ENCODE assay signal across 8 cellular contexts in genomic region chr6:37696220-37696840, GRCh38. TPM values are rescaled to one million over a fixed set of nuclear protein-coding genes. Genes with fewer than 3 reads are reported as not detected.
DNase-seq lines count a peak whose midpoint lies in the region; ATAC-seq, FAIRE-seq and TF ChIP-seq lines count a peak whose summit lies in the region.

No MANE protein-coding gene starts in this region.

- no peak for FAIRE-seq in HTR-8/SVneo (lab: Jason Lieb, UNC)

- TF ChIP-seq RAD21 in HCT116 (IDR thresholded peaks at IDR 0.05; ENCODE audit: low read depth) = no peak

- POLR2A ChIA-PET in AG04449 (lab: Yijun Ruan, JAX) (no interaction called here), HCT116 (lab: Charles Lee) (no interaction called here)

- TF ChIP-seq CTCF in AG04449 (IDR thresholded peaks at IDR 0.05; ENCODE audit: insufficient read depth, low read length, missing control alignments) = no peak
- TF ChIP-seq CTCF in HCT116 (IDR thresholded peaks at IDR 0.05 in 2 of 3, conservative IDR thresholded peaks at IDR 0.05 in 1 of 3; ENCODE audit: borderline replicate concordance in 1 of 3, insufficient read depth in 1 of 3, low read depth in 2 of 3, low read length in 2 of 3) = no peak
- no peak for TF ChIP-seq CTCF in epithelial cell of esophagus (IDR thresholded peaks at IDR 0.05; ENCODE audit: insufficient read depth, low read depth, low read length, missing control alignments)

- ATAC-seq in HCT116 = no peak
- ATAC-seq in natural killer cell treated with Interleukin-12 subunit alpha and Interleukin-12 subunit beta and Interleukin-15 and Interleukin-18, amount 100 ng/mL, for 72 hours = peak in 1 of 2 donors; percentile 1
- ATAC-seq in GM18907 (IDR thresholded peaks at IDR 0.05; ENCODE audit: unreplicated experiment) = no peak

- H3K4me3 Mint-ChIP-seq in natural killer cell treated with Interleukin-12 subunit alpha and Interleukin-12 subunit beta and Interleukin-15 and Interleukin-18, amount 100 ng/mL, for 72 hours = peak overlapping the region; percentile 68

- RAD21 ChIA-PET in HCT116 (lab: Charles Lee; ENCODE audit: low non-redundant PET in 1 of 2, low total read pairs in 2 of 2, uncharacterized antibody in 2 of 2, unreplicated experiment in 2 of 2) = no interaction called here

- BruUV-seq in HCT116 (replicated peaks; lab: Mats Ljungman, UMichigan) = no TSS peak

- H3K4me3 ChIP-seq in AG04449 (ENCODE audit: low read depth, low read length) (peak overlapping the region; percentile 67), HCT116 (replicated peaks in 1 of 2; ENCODE audit: low read depth in 1 of 2, low read length in 2 of 2) (peak overlapping the region; percentile 62 to 78), epithelial cell of esophagus (ENCODE audit: low read length) (peak overlapping the region; percentile 4)

- DNase-seq in AG04449 (ENCODE audit: low read depth, low spot score) (no peak), HCT116 (ENCODE audit: low read depth, low spot score) (no peak), epithelial cell of esophagus (ENCODE audit: low read depth) (peak; percentile 49), HTR-8/SVneo (ENCODE audit: insufficient read length, low spot score) (no peak), inferior parietal cortex (ENCODE audit: extremely low spot score) (no peak)
- DNase-seq in activated CD4-positive, alpha-beta T cell treated with anti-CD3 and anti-CD28 coated beads, Interleukin-2, amount 50 U/mL, for 48 hours = peak; percentile 44 to 47
- peak; percentile 60 for DNase-seq in natural killer cell treated with Interleukin-12 subunit alpha and Interleukin-12 subunit beta and Interleukin-15 and Interleukin-18, amount 100 ng/mL, for 72 hours (ENCODE audit: low spot score)

- H3K27me3 ChIP-seq in HCT116 (ENCODE audit: insufficient read depth, low read length) = no peaks in the 10 kb centered on the region

- intact Hi-C loops in HCT116 (cut with micrococcal nuclease) = loop anchor here (5.0 to 10.0 kb wide), 2 partner anchors 316 to 372 kb away; no protein-coding TSS in a partner anchor

- peak overlapping the region; percentile 99 for H3K4me2 ChIP-seq in HCT116 (ENCODE audit: low read length)

- H3K27ac ChIP-seq in HCT116 (ENCODE audit: low read depth, low read length) = no peak overlapping the region

- no peaks in the 10 kb centered on the region for H3K9me2 ChIP-seq in HCT116 (ENCODE audit: insufficient read depth)

- no peaks in the 10 kb centered on the region for H3K79me2 ChIP-seq in HCT116 (ENCODE audit: insufficient read depth, low read length)

- no peaks in the 10 kb centered on the region for H3K36me3 ChIP-seq in HCT116 (ENCODE audit: control insufficient read depth in 1 of 2, insufficient read depth in 2 of 2, low read length in 2 of 2)

- H3K9me3 Mint-ChIP-seq in natural killer cell treated with Interleukin-12 subunit alpha and Interleukin-12 subunit beta and Interleukin-15 and Interleukin-18, amount 100 ng/mL, for 72 hours = no peaks in the 10 kb centered on the region

- no peak overlapping the region for H2AFZ ChIP-seq in HCT116 (ENCODE audit: low read depth, low read length, poor library complexity, severe bottlenecking)

- CTCF ChIA-PET in AG04449 (lab: Yijun Ruan, JAX) = no interaction called here
- CTCF ChIA-PET in HCT116 (lab: Charles Lee) = no interaction called here

- H3K4me1 ChIP-seq in HCT116 (ENCODE audit: control insufficient read depth in 1 of 2, insufficient read depth in 2 of 2, low read length in 2 of 2) = peaks cover 13 to 32% of the 10 kb centered on the region in 2 experiments

- no peaks in the 10 kb centered on the region for H3K9me3 ChIP-seq in HCT116 (ENCODE audit: control insufficient read depth in 1 of 2, insufficient read depth in 1 of 2, low read depth in 1 of 2, low read length in 2 of 2)

- H4K20me1 ChIP-seq in HCT116 (ENCODE audit: insufficient read depth) = no peaks in the 10 kb centered on the region

- H3K9ac ChIP-seq in HCT116 (ENCODE audit: low read length) = no peak overlapping the region

- H3K27me3 Mint-ChIP-seq in natural killer cell treated with Interleukin-12 subunit alpha and Interleukin-12 subunit beta and Interleukin-15 and Interleukin-18, amount 100 ng/mL, for 72 hours = peaks cover 29 to 38% of the 10 kb centered on the region in 2 donors

- peaks cover 26 to 35% of the 10 kb centered on the region in 2 donors for H3K4me1 Mint-ChIP-seq in natural killer cell treated with Interleukin-12 subunit alpha and Interleukin-12 subunit beta and Interleukin-15 and Interleukin-18, amount 100 ng/mL, for 72 hours (ENCODE audit: low read depth in 2 of 2)

- no peaks in the 10 kb centered on the region for H3K36me3 Mint-ChIP-seq in natural killer cell treated with Interleukin-12 subunit alpha and Interleukin-12 subunit beta and Interleukin-15 and Interleukin-18, amount 100 ng/mL, for 72 hours

- no peak for TF ChIP-seq POLR2A in HCT116 (IDR thresholded peaks at IDR 0.05; ENCODE audit: borderline replicate concordance, extremely low read depth, insufficient read depth, insufficient read length)

- peak overlapping the region in 1 of 2 donors; percentile 23 for H3K27ac Mint-ChIP-seq in natural killer cell treated with Interleukin-12 subunit alpha and Interleukin-12 subunit beta and Interleukin-15 and Interleukin-18, amount 100 ng/mL, for 72 hours

TF ChIP-seq in HCT116, 20 proteins besides CTCF, POLR2A, EP300 and RAD21:
- TF ChIP-seq SIN3A (IDR thresholded peaks at IDR 0.05; ENCODE audit: low read depth) (no peak), FOSL1 (IDR thresholded peaks at IDR 0.05; ENCODE audit: low read depth) (no peak), POLR2AphosphoS5 (IDR thresholded peaks at IDR 0.05; ENCODE audit: low read depth, low read length) (no peak), JUND (IDR thresholded peaks at IDR 0.05) (no peak), EGR1 (IDR thresholded peaks at IDR 0.05; ENCODE audit: low read depth) (no peak), TCF7L2 (IDR thresholded peaks at IDR 0.05; ENCODE audit: borderline replicate concordance, extremely low read depth, insufficient read depth, insufficient read length) (no peak), ATF3 (IDR thresholded peaks at IDR 0.05) (no peak), SP1 (IDR thresholded peaks at IDR 0.05; ENCODE audit: low read depth) (no peak), SRF (IDR thresholded peaks at IDR 0.05; ENCODE audit: low read depth) (no peak), CEBPB (IDR thresholded peaks at IDR 0.05; ENCODE audit: low read depth) (no peak), EZH2phosphoT487 (IDR thresholded peaks at IDR 0.05; ENCODE audit: borderline replicate concordance) (no peak)
- TF ChIP-seq, protein P1, sequence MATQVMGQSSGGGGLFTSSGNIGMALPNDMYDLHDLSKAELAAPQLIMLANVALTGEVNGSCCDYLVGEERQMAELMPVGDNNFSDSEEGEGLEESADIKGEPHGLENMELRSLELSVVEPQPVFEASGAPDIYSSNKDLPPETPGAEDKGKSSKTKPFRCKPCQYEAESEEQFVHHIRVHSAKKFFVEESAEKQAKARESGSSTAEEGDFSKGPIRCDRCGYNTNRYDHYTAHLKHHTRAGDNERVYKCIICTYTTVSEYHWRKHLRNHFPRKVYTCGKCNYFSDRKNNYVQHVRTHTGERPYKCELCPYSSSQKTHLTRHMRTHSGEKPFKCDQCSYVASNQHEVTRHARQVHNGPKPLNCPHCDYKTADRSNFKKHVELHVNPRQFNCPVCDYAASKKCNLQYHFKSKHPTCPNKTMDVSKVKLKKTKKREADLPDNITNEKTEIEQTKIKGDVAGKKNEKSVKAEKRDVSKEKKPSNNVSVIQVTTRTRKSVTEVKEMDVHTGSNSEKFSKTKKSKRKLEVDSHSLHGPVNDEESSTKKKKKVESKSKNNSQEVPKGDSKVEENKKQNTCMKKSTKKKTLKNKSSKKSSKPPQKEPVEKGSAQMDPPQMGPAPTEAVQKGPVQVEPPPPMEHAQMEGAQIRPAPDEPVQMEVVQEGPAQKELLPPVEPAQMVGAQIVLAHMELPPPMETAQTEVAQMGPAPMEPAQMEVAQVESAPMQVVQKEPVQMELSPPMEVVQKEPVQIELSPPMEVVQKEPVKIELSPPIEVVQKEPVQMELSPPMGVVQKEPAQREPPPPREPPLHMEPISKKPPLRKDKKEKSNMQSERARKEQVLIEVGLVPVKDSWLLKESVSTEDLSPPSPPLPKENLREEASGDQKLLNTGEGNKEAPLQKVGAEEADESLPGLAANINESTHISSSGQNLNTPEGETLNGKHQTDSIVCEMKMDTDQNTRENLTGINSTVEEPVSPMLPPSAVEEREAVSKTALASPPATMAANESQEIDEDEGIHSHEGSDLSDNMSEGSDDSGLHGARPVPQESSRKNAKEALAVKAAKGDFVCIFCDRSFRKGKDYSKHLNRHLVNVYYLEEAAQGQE (IDR thresholded peaks at IDR 0.05; ENCODE audit: low read depth) = no peak

RNA-seq across cellular contexts. Expression of gene MDGA1, which starts 1.4 kb away (rescaled TPM):
- total RNA-seq in HCT116 (2021; ENCODE audit: unreplicated experiment) = 6.2 TPM
- polyA plus RNA-seq in HCT116 (2012) = 5.1 and 6.0 TPM in 2 replicates
- 1 to 10 TPM in 1 of 2 donors, under 1 TPM in 1; 0.56 to 5.2 TPM for total RNA-seq in natural killer cell treated with Interleukin-12 subunit alpha and Interleukin-12 subunit beta and Interleukin-15 and Interleukin-18, amount 100 ng/mL, for 72 hours

Comparison
In these comparisons a context has a peak if more than half of its experiments do, and no peak if none do; other contexts are left out.
1. DNase-seq: peak in activated CD4-positive, alpha-beta T cell treated with anti-CD3 and anti-CD28 coated beads, Interleukin-2, amount 50 U/mL, for 48 hours (2 of 2), epithelial cell of esophagus (single experiment) and natural killer cell treated with Interleukin-12 subunit alpha and Interleukin-12 subunit beta and Interleukin-15 and Interleukin-18, amount 100 ng/mL, for 72 hours (single experiment); none in AG04449 (single experiment), HCT116 (single experiment), HTR-8/SVneo (single experiment) and inferior parietal cortex (single experiment).
2. H3K4me3 ChIP-seq: peak in every context shown above with its lines; median percentile 70 in HCT116; 67 in AG04449; 4 in epithelial cell of esophagus.